8 cellular contexts compared by ENCODE assay signal in genomic region chr13:48826922-48827454, GRCh38.
DNase-seq lines count a peak whose midpoint lies in the region; ATAC-seq, FAIRE-seq and TF ChIP-seq lines count a peak whose summit lies in the region.
"Not testable (repeated sequence)": the region's sequence is repeated elsewhere in the genome, so short reads cannot be mapped to it uniquely, and the experiment has no call there.

No MANE protein-coding gene starts in this region.

- not testable (repeated sequence) for TF ChIP-seq CTCF in HEK293 (tag by site-specific recombination; IDR thresholded peaks at IDR 0.05); K562 (IDR thresholded peaks at IDR 0.05 in 2 of 3, conservative IDR thresholded peaks at IDR 0.05 in 1 of 3; ENCODE audit: insufficient read depth in 2 of 3, low read depth in 1 of 3, low read length in 3 of 3); endothelial cell of umbilical vein (IDR thresholded peaks at IDR 0.05; ENCODE audit: extremely low read depth in 1 of 2, insufficient read depth in 1 of 2, low read depth in 1 of 2, low read length in 2 of 2); neutrophil (IDR thresholded peaks at IDR 0.05)

- not testable (repeated sequence) for H3K4me3 ChIP-seq in HEK293 (ENCODE audit: low read depth, low read length); K562; endothelial cell of umbilical vein (replicated peaks in 1 of 3; ENCODE audit: insufficient read depth in 1 of 3, low read depth in 1 of 3, low read length in 3 of 3); neutrophil (ENCODE audit: low read depth in 1 of 2, low read length in 1 of 2)

- peak overlapping the region; percentile 73 for H3K27ac Mint-ChIP-seq in activated CD4-positive, alpha-beta T cell treated with anti-CD3 and anti-CD28 coated beads for 36 hours
- H3K27ac Mint-ChIP-seq in activated naive CD4-positive, alpha-beta T cell treated with anti-CD3 and anti-CD28 coated beads for 36 hours = peak overlapping the region; percentile 73
- peak overlapping the region; percentile 82 for H3K27ac Mint-ChIP-seq in activated naive CD8-positive, alpha-beta T cell treated with anti-CD3 and anti-CD28 coated beads for 36 hours
- peak overlapping the region; percentile 75 for H3K27ac Mint-ChIP-seq in activated naive CD8-positive, alpha-beta T cell treated with anti-CD3 and anti-CD28 coated beads, Interleukin-2, amount 50 U/mL, for 24 hours

- H3K27ac ChIP-seq in HEK293 (ENCODE audit: extremely low read depth, low read depth, low read length); K562 (ENCODE audit: extremely low read depth, low read depth, low read length); endothelial cell of umbilical vein (ENCODE audit: insufficient read depth, low read depth, low read length): not testable (repeated sequence)
- H3K27ac ChIP-seq in neutrophil = peak overlapping the region; percentile 49

- H3K4me2 ChIP-seq in K562 (ENCODE audit: insufficient read depth, low read length); endothelial cell of umbilical vein (ENCODE audit: insufficient read depth, low read length): not testable (repeated sequence)

- H3K79me2 ChIP-seq in K562 (ENCODE audit: control insufficient read depth, insufficient read depth, low read length); endothelial cell of umbilical vein (ENCODE audit: control insufficient read depth, insufficient read depth, low read length): not testable (repeated sequence)

- not testable (repeated sequence) for H3K9me1 ChIP-seq in K562 (ENCODE audit: control insufficient read depth, insufficient read depth, low read length); endothelial cell of umbilical vein (replicated peaks; ENCODE audit: control insufficient read depth, extremely low read depth, insufficient read depth, low read length)

- not testable (repeated sequence) for DNase-seq in activated CD4-positive, alpha-beta T cell treated with anti-CD3 and anti-CD28 coated beads for 36 hours; activated naive CD4-positive, alpha-beta T cell treated with anti-CD3 and anti-CD28 coated beads for 36 hours; activated naive CD8-positive, alpha-beta T cell treated with anti-CD3 and anti-CD28 coated beads for 36 hours; activated naive CD8-positive, alpha-beta T cell treated with anti-CD3 and anti-CD28 coated beads, Interleukin-2, amount 50 U/mL, for 24 hours; K562 (ENCODE audit: extremely low read depth in 1 of 4, low spot score in 3 of 4); endothelial cell of umbilical vein (ENCODE audit: low read depth, low spot score)

- not testable (repeated sequence) for BruUV-seq in K562 (replicated peaks; lab: Mats Ljungman, UMichigan); endothelial cell of umbilical vein (replicated peaks; lab: Mats Ljungman, UMichigan)

- CTCF ChIA-PET in HEK293 (lab: Yijun Ruan, JAX); activated CD4-positive, alpha-beta T cell treated with anti-CD3 and anti-CD28 coated beads for 36 hours (lab: Charles Lee); activated naive CD4-positive, alpha-beta T cell treated with anti-CD3 and anti-CD28 coated beads for 36 hours (lab: Charles Lee); K562 (lab: Yijun Ruan, JAX; ENCODE audit: low intra/inter-chr PET ratio); endothelial cell of umbilical vein (lab: Charles Lee): not testable (repeated sequence)

- not testable (repeated sequence) for TF ChIP-seq EP300 in K562 (IDR thresholded peaks at IDR 0.05; ENCODE audit: low read length)

- H3K36me3 Mint-ChIP-seq in activated CD4-positive, alpha-beta T cell treated with anti-CD3 and anti-CD28 coated beads for 36 hours (ENCODE audit: low read depth) = peaks cover 13% of the 10 kb centered on the region
- not testable (repeated sequence) for H3K36me3 Mint-ChIP-seq in activated naive CD4-positive, alpha-beta T cell treated with anti-CD3 and anti-CD28 coated beads for 36 hours (ENCODE audit: low read depth)
- H3K36me3 Mint-ChIP-seq in activated naive CD8-positive, alpha-beta T cell treated with anti-CD3 and anti-CD28 coated beads for 36 hours = peaks cover 14% of the 10 kb centered on the region
- H3K36me3 Mint-ChIP-seq in activated naive CD8-positive, alpha-beta T cell treated with anti-CD3 and anti-CD28 coated beads, Interleukin-2, amount 50 U/mL, for 24 hours (ENCODE audit: low read depth) = peaks cover 19% of the 10 kb centered on the region

- H3K4me3 Mint-ChIP-seq in activated CD4-positive, alpha-beta T cell treated with anti-CD3 and anti-CD28 coated beads for 36 hours; activated naive CD4-positive, alpha-beta T cell treated with anti-CD3 and anti-CD28 coated beads for 36 hours; activated naive CD8-positive, alpha-beta T cell treated with anti-CD3 and anti-CD28 coated beads for 36 hours; activated naive CD8-positive, alpha-beta T cell treated with anti-CD3 and anti-CD28 coated beads, Interleukin-2, amount 50 U/mL, for 24 hours: not testable (repeated sequence)

- dilution Hi-C loops in endothelial cell of umbilical vein (cut with MboI; ENCODE audit: extremely low pct_ligation_motif_present, low sequenced_read_pairs) = not testable (repeated sequence)

- not testable (repeated sequence) for H3K27me3 Mint-ChIP-seq in activated CD4-positive, alpha-beta T cell treated with anti-CD3 and anti-CD28 coated beads for 36 hours; activated naive CD4-positive, alpha-beta T cell treated with anti-CD3 and anti-CD28 coated beads for 36 hours (ENCODE audit: low read depth); activated naive CD8-positive, alpha-beta T cell treated with anti-CD3 and anti-CD28 coated beads for 36 hours; activated naive CD8-positive, alpha-beta T cell treated with anti-CD3 and anti-CD28 coated beads, Interleukin-2, amount 50 U/mL, for 24 hours

- not testable (repeated sequence) for H3K9ac ChIP-seq in K562 (ENCODE audit: insufficient read depth in 1 of 2, low read depth in 2 of 2, low read length in 2 of 2); endothelial cell of umbilical vein (replicated peaks; ENCODE audit: extremely low read depth, insufficient read depth, low read length)

- H3K36me3 ChIP-seq in HEK293 (ENCODE audit: control insufficient read depth in 2 of 2, insufficient read depth in 1 of 2, low read length in 2 of 2); K562 (ENCODE audit: control insufficient read depth, insufficient read depth, low read length); endothelial cell of umbilical vein (ENCODE audit: control insufficient read depth in 2 of 2, extremely low read depth in 1 of 2, insufficient read depth in 2 of 2, low read length in 2 of 2); neutrophil: not testable (repeated sequence)

- not testable (repeated sequence) for H4K20me1 ChIP-seq in K562 (replicated peaks; ENCODE audit: control insufficient read depth, insufficient read depth, low read length); endothelial cell of umbilical vein (replicated peaks; ENCODE audit: control insufficient read depth, extremely low read depth, insufficient read depth, low read length)

- H3K4me1 Mint-ChIP-seq in activated CD4-positive, alpha-beta T cell treated with anti-CD3 and anti-CD28 coated beads for 36 hours = peaks cover 43% of the 10 kb centered on the region
- H3K4me1 Mint-ChIP-seq in activated naive CD4-positive, alpha-beta T cell treated with anti-CD3 and anti-CD28 coated beads for 36 hours (ENCODE audit: low read depth) = peaks cover 48% of the 10 kb centered on the region
- H3K4me1 Mint-ChIP-seq in activated naive CD8-positive, alpha-beta T cell treated with anti-CD3 and anti-CD28 coated beads for 36 hours = peaks cover 41% of the 10 kb centered on the region
- peaks cover 50% of the 10 kb centered on the region for H3K4me1 Mint-ChIP-seq in activated naive CD8-positive, alpha-beta T cell treated with anti-CD3 and anti-CD28 coated beads, Interleukin-2, amount 50 U/mL, for 24 hours

- not testable (repeated sequence) for H3K27me3 ChIP-seq in K562 (ENCODE audit: control insufficient read depth in 2 of 2, insufficient read depth in 2 of 2, low read length in 2 of 2); endothelial cell of umbilical vein (ENCODE audit: control insufficient read depth in 2 of 2, insufficient read depth in 2 of 2, low read length in 2 of 2); neutrophil

- TF ChIP-seq RAD21 in K562 (CRISPR knock-in tag; conservative IDR thresholded peaks at IDR 0.05 in 1 of 2, IDR thresholded peaks at IDR 0.05 in 1 of 2) = not testable (repeated sequence)

- not testable (repeated sequence) for H3K4me1 ChIP-seq in HEK293 (ENCODE audit: control insufficient read depth, insufficient read depth, low read length); K562 (replicated peaks in 1 of 2; ENCODE audit: control insufficient read depth in 2 of 2, insufficient read depth in 2 of 2, low read length in 2 of 2); endothelial cell of umbilical vein (ENCODE audit: control insufficient read depth, extremely low read depth, insufficient read depth, low read length)
- H3K4me1 ChIP-seq in neutrophil (ENCODE audit: control insufficient read depth in 1 of 2, insufficient read depth in 1 of 2, low read depth in 1 of 2, low read length in 1 of 2) = peaks cover 12 to 16% of the 10 kb centered on the region in 2 experiments

- POLR2A ChIA-PET in HEK293 (lab: Yijun Ruan, JAX); activated CD4-positive, alpha-beta T cell treated with anti-CD3 and anti-CD28 coated beads for 36 hours (lab: Charles Lee); K562 (lab: Yijun Ruan, JAX); endothelial cell of umbilical vein (lab: Charles Lee): not testable (repeated sequence)

- not testable (repeated sequence) for ATAC-seq in activated CD4-positive, alpha-beta T cell treated with anti-CD3 and anti-CD28 coated beads for 36 hours; activated naive CD8-positive, alpha-beta T cell treated with anti-CD3 and anti-CD28 coated beads, Interleukin-2, amount 50 U/mL, for 24 hours; K562

- H2AFZ ChIP-seq in K562 (ENCODE audit: low read depth, low read length); endothelial cell of umbilical vein (ENCODE audit: low read depth, low read length): not testable (repeated sequence)

- WGBS in K562 (ENCODE audit: insufficient coverage, low coverage, missing lambda C conversion rate) = 0% methylated on average over 2 of the region's 2 CpGs

- in situ Hi-C loops in K562 (cut with MboI) = not testable (repeated sequence)

- not testable (repeated sequence) for TF ChIP-seq POLR2A in K562 (conservative IDR thresholded peaks at IDR 0.05); endothelial cell of umbilical vein (IDR thresholded peaks at IDR 0.05; ENCODE audit: low read depth, low read length)

- intact Hi-C loops in activated CD4-positive, alpha-beta T cell treated with anti-CD3 and anti-CD28 coated beads for 36 hours (cut with DNase I, micrococcal nuclease) = loop anchor here in 1 of 2 experiments (1.0 kb wide), 1 partner anchor 22 kb away; no protein-coding TSS in a partner anchor
- intact Hi-C loops in activated naive CD4-positive, alpha-beta T cell treated with anti-CD3 and anti-CD28 coated beads for 36 hours (cut with micrococcal nuclease) = loop anchor here (5.0 kb wide), 2 partner anchors 195 to 295 kb away; partner anchors contain the start of gene RCBTB2
- intact Hi-C loops in K562 (cut with micrococcal nuclease); endothelial cell of umbilical vein (cut with micrococcal nuclease): not testable (repeated sequence)

- not testable (repeated sequence) for H3K9me3 ChIP-seq in HEK293 (ENCODE audit: control insufficient read depth, insufficient read depth, low read depth, low read length); K562 (replicated peaks; ENCODE audit: control insufficient read depth, insufficient read depth, low read depth, low read length); endothelial cell of umbilical vein (replicated peaks; ENCODE audit: control insufficient read depth, insufficient read depth, low read length); neutrophil

- peaks cover 16% of the 10 kb centered on the region for H3K9me3 Mint-ChIP-seq in activated CD4-positive, alpha-beta T cell treated with anti-CD3 and anti-CD28 coated beads for 36 hours (ENCODE audit: low read depth)
- H3K9me3 Mint-ChIP-seq in activated naive CD4-positive, alpha-beta T cell treated with anti-CD3 and anti-CD28 coated beads for 36 hours = peaks cover 19% of the 10 kb centered on the region
- peaks cover 22% of the 10 kb centered on the region for H3K9me3 Mint-ChIP-seq in activated naive CD8-positive, alpha-beta T cell treated with anti-CD3 and anti-CD28 coated beads for 36 hours
- H3K9me3 Mint-ChIP-seq in activated naive CD8-positive, alpha-beta T cell treated with anti-CD3 and anti-CD28 coated beads, Interleukin-2, amount 50 U/mL, for 24 hours = peaks cover 17% of the 10 kb centered on the region

- FAIRE-seq in K562 (lab: Jason Lieb, UNC) = not testable (repeated sequence)
- FAIRE-seq in endothelial cell of umbilical vein (lab: Jason Lieb, UNC) = peak; percentile 28
